Comparison of ENCODE assay signal across 28 cellular contexts in genomic region chr1:103584537-103584936, GRCh38. TPM values are rescaled to one million over a fixed set of nuclear protein-coding genes. Genes with fewer than 3 reads are reported as not detected.
"Had no signal": no experiment of that assay in that cellular context is flagged by ENCODE, and none has a peak within 500 bp of the region (broad histone marks: within the 10 kb centered on the region; RNA-seq: fewer than 3 reads in every experiment).

No MANE protein-coding gene starts in this region.

- H3K9me3 ChIP-seq: suprapubic skin, testis, thoracic aorta, thyroid gland, tibial artery, upper lobe of right lung, uterus, vagina had no signal

- H3K27me3 ChIP-seq: stomach, suprapubic skin, testis, thyroid gland, tibial artery, tibial nerve, transverse colon, upper lobe of left lung, upper lobe of right lung, uterus, vagina had no signal

- ATAC-seq: stimulated activated effector memory CD8-positive, alpha-beta T cell treated with anti-CD3 and anti-CD28 coated beads, Interleukin-12 subunit alpha, Interleukin-12 subunit beta, amount 100 ng/mL, for 72 hours; stimulated activated memory B cell treated with anti-CD40 and anti-IgM and Interleukin-4, amounts not matched to agents 10 μg/mL and 1 μg/mL and 100 μg/mL, for 72 hours; stimulated activated naive B cell treated with anti-CD40 and anti-IgM and Interleukin-4, amounts not matched to agents 10 μg/mL and 1 μg/mL and 100 μg/mL, for 72 hours; stimulated activated naive CD8-positive, alpha-beta T cell treated with anti-CD3 and anti-CD28 coated beads, Interleukin-15, amount 100 ng/mL, for 72 hours; stimulated activated naive CD8-positive, alpha-beta T cell treated with anti-CD3 and anti-CD28 coated beads, Interleukin-15, Interleukin-2, amounts not matched to agents 100 U/mL and 50 U/mL, for 24 hours; upper lobe of right lung had no signal

- H3K4me3 ChIP-seq: stomach, suprapubic skin, testis, thoracic aorta, thyroid gland, tibial artery, tibial nerve, transverse colon, upper lobe of left lung, upper lobe of right lung, uterus, vagina had no signal

- DNase-seq: stimulated activated CD4-positive, alpha-beta T cell treated with anti-CD3 and anti-CD28 coated beads, Interleukin-2, amount 100 ng/mL, for 48 hours; stimulated activated CD4-positive, alpha-beta T cell treated with anti-CD3 and anti-CD28 coated beads, Interleukin-4, amount 100 ng/mL, for 1 hour; stimulated activated CD4-positive, alpha-beta T cell treated with anti-CD3 and anti-CD28 coated beads, Interleukin-4, amount 100 ng/mL, for 24 hours; stimulated activated CD4-positive, alpha-beta T cell treated with anti-CD3 and anti-CD28 coated beads, Interleukin-4, amount 100 ng/mL, for 4 hours; stimulated activated CD8-positive, alpha-beta memory T cell treated with anti-CD3 and anti-CD28 coated beads, Interleukin-4, amount 100 ng/mL, for 48 hours; stimulated activated naive B cell treated with anti-CD40 and anti-IgM and Interleukin-4, amounts not matched to agents 10 μg/mL and 1 μg/mL and 100 μg/mL, for 72 hours; stimulated activated naive CD4-positive, alpha-beta T cell; stimulated activated naive CD4-positive, alpha-beta T cell treated with Interleukin-2 at 50 U/mL for 16 hours; stimulated activated naive CD8-positive, alpha-beta T cell treated with anti-CD3 and anti-CD28 coated beads, Interleukin-15, amount 100 ng/mL, for 72 hours; stimulated activated naive CD8-positive, alpha-beta T cell treated with anti-CD3 and anti-CD28 coated beads, Interleukin-15, Interleukin-2, amounts not matched to agents 100 U/mL and 50 U/mL, for 24 hours; stomach; substantia nigra; testis; thyroid gland; tibial artery; transverse colon; trophoblast cell; upper lobe of left lung; upper lobe of right lung; uterus had no signal

- H3K27ac ChIP-seq: stomach, suprapubic skin, testis, thoracic aorta, thyroid gland, tibial artery, tibial nerve, transverse colon, upper lobe of left lung, upper lobe of right lung, uterus, vagina had no signal

- H3K4me1 ChIP-seq: stomach, suprapubic skin, testis, tibial artery, tibial nerve, transverse colon, upper lobe of left lung, upper lobe of right lung, uterus, vagina had no signal

- H3K36me3 ChIP-seq: suprapubic skin, thoracic aorta, thyroid gland, tibial artery, transverse colon, upper lobe of left lung, upper lobe of right lung, uterus, vagina had no signal

RNA-seq across cellular contexts. Expression of gene AMY2A, which starts 32.7 kb away (rescaled TPM):
- total RNA-seq: stomach, suprapubic skin, thyroid gland, transverse colon, upper lobe of right lung, ureter, urinary bladder, vagina had no signal
- polyA plus RNA-seq: urinary bladder had no signal
